Comparison of ENCODE assay signal across 35 cellular contexts in the genomic region with DNA sequence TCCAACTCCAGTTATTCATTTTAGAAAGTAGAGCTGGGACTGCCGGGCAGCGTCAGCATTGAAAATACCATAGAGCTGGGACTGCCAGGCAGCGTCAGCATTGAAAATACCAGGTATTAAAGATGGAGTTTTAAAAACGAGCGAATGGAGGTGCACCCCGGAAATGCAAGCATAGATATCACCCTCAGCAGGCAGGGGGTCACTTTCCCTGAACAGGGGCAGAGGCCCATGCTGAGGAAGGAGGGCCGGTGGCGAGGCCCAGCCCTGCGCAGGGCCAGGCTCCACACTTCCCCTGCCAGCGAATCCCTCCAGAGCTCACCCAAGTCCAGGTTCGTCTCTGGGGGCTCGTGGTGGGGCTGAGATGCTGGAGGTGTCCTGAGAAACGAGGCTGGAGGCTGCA.
"Had no signal": no experiment of that assay in that cellular context is flagged by ENCODE, and none has a peak within 500 bp of the region (broad histone marks: within the 10 kb centered on the region; RNA-seq: fewer than 3 reads in every experiment).

No MANE protein-coding gene starts in this region.

- H3K27me3 ChIP-seq: brain microvascular endothelial cell, dorsolateral prefrontal cortex, esophagus squamous epithelium, gastroesophageal sphincter had no signal

- H3K27me3 Mint-ChIP-seq: activated CD4-positive, alpha-beta T cell treated with anti-CD3 and anti-CD28 coated beads, Interleukin-2, amount 10 ng/mL, durations not matched to agents 7 days and 5 days; activated naive CD8-positive, alpha-beta T cell; activated T-helper 17 cell treated with anti-CD3 and anti-CD28 coated beads, Interleukin-2, amount 50 U/mL, for 72 hours; central memory CD8-positive, alpha-beta T cell had no signal

- H3K9me3 Mint-ChIP-seq: activated CD4-positive, alpha-beta memory T cell treated with anti-CD3 and anti-CD28 coated beads, Interleukin-2, amount 10 ng/mL, durations not matched to agents 7 days and 5 days; activated T-cell treated with anti-CD3 and anti-CD28 coated beads, Interleukin-2, amount 50 U/mL, for 24 hours; activated T-helper 17 cell treated with anti-CD3 and anti-CD28 coated beads, Interleukin-2, amount 50 U/mL, for 72 hours; central memory CD8-positive, alpha-beta T cell; dendritic cell treated with granulocyte-macrophage colony-stimulating factor and Interleukin-4, amounts not matched to agents 40 ng/mL and 50 ng/mL, for 4 days; T-helper 2 cell treated with Interferon-gamma antibody and Interleukin-4, amounts not matched to agents 5 μg/mL and 100 μg/mL, for 36 hours had no signal

- DNase-seq: activated CD4-positive, alpha-beta memory T cell treated with anti-CD3 and anti-CD28 coated beads, Interleukin-2, amount 10 ng/mL, durations not matched to agents 7 days and 5 days; activated CD4-positive, alpha-beta T cell treated with anti-CD3 and anti-CD28 coated beads for 1 hour; activated CD4-positive, alpha-beta T cell treated with anti-CD3 and anti-CD28 coated beads for 4 hours; activated CD4-positive, alpha-beta T cell treated with anti-CD3 and anti-CD28 coated beads, Interleukin-2, amount 10 ng/mL, durations not matched to agents 7 days and 5 days; activated CD4-positive, alpha-beta T cell treated with anti-CD3 and anti-CD28 coated beads, Interleukin-2, amount 50 U/mL, for 4 hours; activated CD8-positive, alpha-beta memory T cell treated with anti-CD3 and anti-CD28 coated beads, Interleukin-2, amount 50 U/mL, for 48 hours; activated effector memory CD4-positive, alpha-beta T cell treated with Interleukin-2 at 50 U/mL for 16 hours; activated gamma-delta T cell treated with Interleukin-2 at 50 U/mL for 16 hours; activated naive CD4-positive, alpha-beta T cell treated with anti-CD3 and anti-CD28 coated beads, Interleukin-2, amount 50 U/mL, for 16 hours; activated naive CD4-positive, alpha-beta T cell treated with Interleukin-2 at 50 U/mL for 16 hours; activated T-cell treated with anti-CD3 and anti-CD28 coated beads for 4 hours; activated T-cell treated with anti-CD3 and anti-CD28 coated beads, Interleukin-2, amount 50 U/mL, for 24 hours; amniotic stem cell; anterior cingulate cortex; brain microvascular endothelial cell; dorsolateral prefrontal cortex; effector memory CD4-positive, alpha-beta T cell; endodermal cell; erythroblast; esophagus squamous epithelium; foreskin melanocyte; heart right ventricle; T-helper 1 cell; T-helper 17 cell; T1000; WERI-Rb-1 had no signal

- H3K36me3 ChIP-seq: brain microvascular endothelial cell, esophagus squamous epithelium, gastroesophageal sphincter, heart right ventricle, WERI-Rb-1 had no signal

- ATAC-seq: activated T-helper 17 cell treated with anti-CD3 and anti-CD28 coated beads, Interleukin-2, amount 50 U/mL, for 72 hours; gastroesophageal sphincter; heart right ventricle; T-helper 17 cell had no signal

- FAIRE-seq: astrocyte, bronchial epithelial cell had no signal

- H3K4me1 Mint-ChIP-seq: activated T-helper 17 cell treated with anti-CD3 and anti-CD28 coated beads, Interleukin-2, amount 50 U/mL, for 72 hours; central memory CD8-positive, alpha-beta T cell; endodermal cell had no signal

- H3K4me3 Mint-ChIP-seq: activated CD4-positive, alpha-beta memory T cell treated with anti-CD3 and anti-CD28 coated beads, Interleukin-2, amount 10 ng/mL, durations not matched to agents 7 days and 5 days; activated CD4-positive, alpha-beta T cell treated with anti-CD3 and anti-CD28 coated beads, Interleukin-2, amount 10 ng/mL, durations not matched to agents 7 days and 5 days; activated naive CD8-positive, alpha-beta T cell; activated T-cell treated with anti-CD3 and anti-CD28 coated beads, Interleukin-2, amount 50 U/mL, for 24 hours; activated T-helper 17 cell treated with anti-CD3 and anti-CD28 coated beads, Interleukin-2, amount 50 U/mL, for 72 hours; central memory CD8-positive, alpha-beta T cell; dendritic cell treated with granulocyte-macrophage colony-stimulating factor and Interleukin-4, amounts not matched to agents 40 ng/mL and 50 ng/mL, for 4 days; endodermal cell; T-helper 17 cell; T-helper 2 cell treated with Interferon-gamma antibody and Interleukin-4, amounts not matched to agents 5 μg/mL and 100 μg/mL, for 36 hours had no signal

- H3K36me3 Mint-ChIP-seq: activated naive CD8-positive, alpha-beta T cell had no signal

- H3K27ac ChIP-seq: brain microvascular endothelial cell, coronary artery, dorsolateral prefrontal cortex, esophagus squamous epithelium, gastroesophageal sphincter, heart right ventricle, WERI-Rb-1 had no signal

- H3K4me1 ChIP-seq: heart right ventricle had no signal

- H3K4me3 ChIP-seq: coronary artery, dorsolateral prefrontal cortex, esophagus squamous epithelium, gastroesophageal sphincter, heart right ventricle had no signal

- H3K27ac Mint-ChIP-seq: activated CD4-positive, alpha-beta memory T cell treated with anti-CD3 and anti-CD28 coated beads, Interleukin-2, amount 10 ng/mL, durations not matched to agents 7 days and 5 days; activated CD4-positive, alpha-beta T cell treated with anti-CD3 and anti-CD28 coated beads, Interleukin-2, amount 10 ng/mL, durations not matched to agents 7 days and 5 days; activated naive CD8-positive, alpha-beta T cell; activated T-cell treated with anti-CD3 and anti-CD28 coated beads, Interleukin-2, amount 50 U/mL, for 24 hours; activated T-helper 17 cell treated with anti-CD3 and anti-CD28 coated beads, Interleukin-2, amount 50 U/mL, for 72 hours; dendritic cell treated with granulocyte-macrophage colony-stimulating factor and Interleukin-4, amounts not matched to agents 40 ng/mL and 50 ng/mL, for 4 days; endodermal cell; T-helper 17 cell; T-helper 2 cell treated with Interferon-gamma antibody and Interleukin-4, amounts not matched to agents 5 μg/mL and 100 μg/mL, for 36 hours had no signal
